Comparison of ENCODE assay signal across 26 cellular contexts in genomic region chr2:9971890-9972289, GRCh38. TPM values are rescaled to one million over a fixed set of nuclear protein-coding genes. Genes with fewer than 3 reads are reported as not detected.
DNase-seq lines count a peak whose midpoint lies in the region; ATAC-seq, FAIRE-seq and TF ChIP-seq lines count a peak whose summit lies in the region.
"Had no signal": no experiment of that assay in that cellular context is flagged by ENCODE, and none has a peak within 500 bp of the region (broad histone marks: within the 10 kb centered on the region; RNA-seq: fewer than 3 reads in every experiment).

No MANE protein-coding gene starts in this region.

- intact Hi-C loops in breast epithelium (cut with DNase I; ENCODE audit: low total_unique reads), result no loop called here
- intact Hi-C loops in MCF 10A (cut with micrococcal nuclease), result no loop called here

- no peak for TF ChIP-seq EP300 in suprapubic skin (IDR thresholded peaks at IDR 0.05)

- no peak for TF ChIP-seq CTCF in breast epithelium (IDR thresholded peaks at IDR 0.05)
- TF ChIP-seq CTCF in MCF 10A (IDR thresholded peaks at IDR 0.05; ENCODE audit: unreplicated experiment), result no peak
- no peak for TF ChIP-seq CTCF in nephron (IDR thresholded peaks at IDR 0.05; ENCODE audit: unreplicated experiment in 3 of 3)
- TF ChIP-seq CTCF in suprapubic skin (IDR thresholded peaks at IDR 0.05), result no peak

- H3K36me3 ChIP-seq in breast epithelium (no peaks in the 10 kb centered on the region), suprapubic skin (peaks cover 6% of the 10 kb centered on the region)
- H3K36me3 ChIP-seq: SJSA1 had no signal

- H3K27me3 ChIP-seq in breast epithelium (no peaks in the 10 kb centered on the region), suprapubic skin (no peaks in the 10 kb centered on the region)
- H3K27me3 ChIP-seq: SJSA1 had no signal

- H3K4me3 Mint-ChIP-seq in MCF 10A (ENCODE audit: unreplicated experiment), result no peak overlapping the region
- no peak overlapping the region for H3K4me3 Mint-ChIP-seq in nephron
- no peak overlapping the region for H3K4me3 Mint-ChIP-seq in stimulated activated effector memory CD8-positive, alpha-beta T cell treated with anti-CD3 and anti-CD28 coated beads, Interleukin-12 subunit alpha, Interleukin-12 subunit beta, amount 100 ng/mL, for 72 hours
- H3K4me3 Mint-ChIP-seq: B cell; CD8-positive, alpha-beta T cell had no signal

- H3K9me3 ChIP-seq in breast epithelium (no peaks in the 10 kb centered on the region), suprapubic skin (no peaks in the 10 kb centered on the region)
- H3K9me3 ChIP-seq: SJSA1 had no signal

- POLR2A ChIA-PET in MCF 10A (lab: Yijun Ruan, JAX), result interaction anchor here (1.0 to 1.7 kb wide), 3 partner anchors 9 to 19 kb away, joined by 4 to 5 read pairs (median 5); no protein-coding TSS in a partner anchor

- FAIRE-seq in HTR-8/SVneo (lab: Jason Lieb, UNC), result no peak
- FAIRE-seq: GM12878 had no signal

- H3K4me3 ChIP-seq in breast epithelium (no peak overlapping the region), suprapubic skin (no peak overlapping the region)
- H3K4me3 ChIP-seq: GM12878, SJSA1 had no signal

- BruUV-seq in MCF 10A (replicated peaks; lab: Mats Ljungman, UMichigan), result no TSS peak

- H3K36me3 Mint-ChIP-seq in MCF 10A (ENCODE audit: insufficient read depth, unreplicated experiment), result no peaks in the 10 kb centered on the region
- no peaks in the 10 kb centered on the region for H3K36me3 Mint-ChIP-seq in nephron (ENCODE audit: low read depth)
- no peaks in the 10 kb centered on the region for H3K36me3 Mint-ChIP-seq in stimulated activated effector memory CD8-positive, alpha-beta T cell treated with anti-CD3 and anti-CD28 coated beads, Interleukin-12 subunit alpha, Interleukin-12 subunit beta, amount 100 ng/mL, for 72 hours
- H3K36me3 Mint-ChIP-seq: CD8-positive, alpha-beta T cell had no signal

- CTCF ChIA-PET in MCF 10A (lab: Yijun Ruan, JAX), result interaction anchor here (0.5 to 3.9 kb wide), 12 partner anchors 8 to 202 kb away, joined by 3 to 28 read pairs (median 5); no protein-coding TSS in a partner anchor

- no peaks in the 10 kb centered on the region for H3K27me3 Mint-ChIP-seq in MCF 10A (ENCODE audit: insufficient read depth, unreplicated experiment)
- peaks cover 13% of the 10 kb centered on the region for H3K27me3 Mint-ChIP-seq in nephron (ENCODE audit: low read depth)

- H3K27ac Mint-ChIP-seq in MCF 10A (ENCODE audit: low read depth, unreplicated experiment) (no peak overlapping the region), nephron (peak overlapping the region in 2 of 3 experiments; percentile 22 to 56)
- no peak overlapping the region for H3K27ac Mint-ChIP-seq in stimulated activated effector memory CD8-positive, alpha-beta T cell treated with anti-CD3 and anti-CD28 coated beads, Interleukin-12 subunit alpha, Interleukin-12 subunit beta, amount 100 ng/mL, for 72 hours
- H3K27ac Mint-ChIP-seq: B cell; CD8-positive, alpha-beta T cell had no signal

- no peak for TF ChIP-seq POLR2A in breast epithelium (IDR thresholded peaks at IDR 0.05)
- TF ChIP-seq POLR2A in suprapubic skin (IDR thresholded peaks at IDR 0.05), result no peak

- 65% methylated on average over 6 of the region's 6 CpGs for WGBS in suprapubic skin

- no peaks in the 10 kb centered on the region for H3K9me3 Mint-ChIP-seq in MCF 10A (ENCODE audit: unreplicated experiment)
- H3K9me3 Mint-ChIP-seq in nephron, result no peaks in the 10 kb centered on the region
- no peaks in the 10 kb centered on the region for H3K9me3 Mint-ChIP-seq in stimulated activated effector memory CD8-positive, alpha-beta T cell treated with anti-CD3 and anti-CD28 coated beads, Interleukin-12 subunit alpha, Interleukin-12 subunit beta, amount 100 ng/mL, for 72 hours
- H3K9me3 Mint-ChIP-seq: CD8-positive, alpha-beta T cell had no signal

- H3K4me1 Mint-ChIP-seq in MCF 10A (ENCODE audit: insufficient read depth, unreplicated experiment), result peaks cover 31% of the 10 kb centered on the region
- peaks cover 61% of the 10 kb centered on the region for H3K4me1 Mint-ChIP-seq in nephron
- H3K4me1 Mint-ChIP-seq in stimulated activated effector memory CD8-positive, alpha-beta T cell treated with anti-CD3 and anti-CD28 coated beads, Interleukin-12 subunit alpha, Interleukin-12 subunit beta, amount 100 ng/mL, for 72 hours, result peaks cover 19% of the 10 kb centered on the region

- H3K27ac ChIP-seq in breast epithelium (peak overlapping the region; percentile 79 to 86), suprapubic skin (peak overlapping the region; percentile 87)
- H3K27ac ChIP-seq: HL-60 had no signal

- no peak for DNase-seq in breast epithelium (ENCODE audit: low spot score in 2 of 2)
- DNase-seq in MCF 10A (ENCODE audit: unreplicated experiment), result no peak
- no peak for DNase-seq in suprapubic skin (ENCODE audit: low spot score in 2 of 2)
- no peak for DNase-seq in stimulated activated effector memory CD8-positive, alpha-beta T cell treated with anti-CD3 and anti-CD28 coated beads, Interleukin-12 subunit alpha, Interleukin-12 subunit beta, amount 100 ng/mL, for 72 hours (ENCODE audit: low spot score in 2 of 2)
- DNase-seq in HTR-8/SVneo (ENCODE audit: insufficient read length, low spot score), result no peak
- no peak for DNase-seq in SKM-1 (lab: John Stamatoyannopoulos, UW; ENCODE audit: unreplicated experiment)
- DNase-seq: CD8-positive, alpha-beta T cell; DMS 273 treated with DMSO at 0.1 percent for 48 hours; DMS79; EL; GDM1; Karpas-422; NCI-H1092 treated with DMSO at 0.1 percent for 48 hours; NCI-H1436; NCI-H187; NCI-H524; NCI-H748 treated with DMSO at 0.1 percent for 48 hours; NK-92 treated with Interleukin-12 subunit alpha and Interleukin-12 subunit beta, amount 100 ng/mL, for 24 hours had no signal

- H3K4me1 ChIP-seq in breast epithelium (peaks cover 4 to 15% of the 10 kb centered on the region in 2 donors), suprapubic skin (peaks cover 63% of the 10 kb centered on the region)

- ATAC-seq in stimulated activated effector memory CD8-positive, alpha-beta T cell treated with anti-CD3 and anti-CD28 coated beads, Interleukin-12 subunit alpha, Interleukin-12 subunit beta, amount 100 ng/mL, for 72 hours, result no peak
- ATAC-seq: CD8-positive, alpha-beta T cell; GM12878; HCT116; PC-3; Right ventricle myocardium inferior had no signal

RNA-seq across cellular contexts. Expression of gene GRHL1, which starts 20.4 kb away (rescaled TPM):
- total RNA-seq in breast epithelium (10 to 100 TPM in 2 of 3 donors, 1 to 10 TPM in 1; 2.1 to 86.3 (median 40.0) TPM), MCF 10A (2022) (0.96 and 2.0 TPM in 2 replicates), suprapubic skin (100 to 1,000 TPM; 112 to 233 (median 121) TPM)

Comparison
In these comparisons a context has a peak if more than half of its experiments do, and no peak if none do; other contexts are left out.
1. H3K27ac Mint-ChIP-seq: peak in nephron (2 of 3); none in MCF 10A (single experiment) and stimulated activated effector memory CD8-positive, alpha-beta T cell treated with anti-CD3 and anti-CD28 coated beads, Interleukin-12 subunit alpha, Interleukin-12 subunit beta, amount 100 ng/mL, for 72 hours (single experiment).